In the genomic region with DNA sequence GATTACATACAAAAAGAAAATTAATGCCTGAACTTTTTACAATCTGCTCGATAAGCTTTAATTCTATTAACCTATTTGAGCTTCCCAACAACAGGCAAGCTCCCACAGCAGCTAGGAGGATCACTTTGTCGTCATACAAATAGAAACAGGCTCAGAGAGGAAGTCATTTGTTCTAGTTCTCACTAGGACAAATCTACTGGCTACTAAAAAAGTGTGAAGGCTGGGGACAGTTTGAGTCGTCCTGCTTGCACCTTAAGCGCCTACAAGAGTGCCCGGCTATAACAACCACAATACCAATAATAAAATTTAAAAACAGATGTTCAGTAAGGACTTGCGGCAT, we compare ENCODE assay signal across 8 cellular contexts. TPM values are rescaled to one million over a fixed set of nuclear protein-coding genes. Genes with fewer than 3 reads are reported as not detected.
DNase-seq lines count a peak whose midpoint lies in the region; ATAC-seq, FAIRE-seq and TF ChIP-seq lines count a peak whose summit lies in the region.

No MANE protein-coding gene starts in this region.

- H2BK120ac ChIP-seq in H1 (replicated peaks; ENCODE audit: low read depth, low read length), result no peak overlapping the region

- H2AFZ ChIP-seq in PC-3 (ENCODE audit: low read length) (peak overlapping the region; percentile 91), H1 (ENCODE audit: low read length) (0 out of 2 replicates have a peak overlapping the region, but pooled peaks have one; percentile 4)

- TF ChIP-seq EP300 in H1 (IDR thresholded peaks at IDR 0.05; ENCODE audit: borderline replicate concordance in 1 of 2, low read depth in 2 of 2, low read length in 2 of 2), result no peak

- H2BK15ac ChIP-seq in H1 (ENCODE audit: low read length), result no peak overlapping the region

- H3K23ac ChIP-seq in H1 (ENCODE audit: insufficient read length), result no peak overlapping the region

- H2AK5ac ChIP-seq in H1 (ENCODE audit: low read depth, low read length), result no peak overlapping the region

- H3K79me1 ChIP-seq in H1 (ENCODE audit: low read depth, low read length), result peaks cover 9% of the 10 kb centered on the region; the same call in 1 of the 2 replicates

- POLR2A ChIA-PET in PC-3 (lab: Charles Lee; ENCODE audit: unreplicated experiment), result interaction anchor here (0.6 to 1.0 kb wide), 4 partner anchors 55 to 183 kb away, joined by 4 to 14 read pairs (median 4); a partner anchor contains a TSS
- POLR2A ChIA-PET in H1 (lab: Charles Lee; ENCODE audit: partially characterized antibody), result interaction anchor here (0.6 to 6.7 kb wide), 23 partner anchors 10 to 293 kb away, joined by 3 to 81 read pairs (median 5); a partner anchor contains a TSS

- peaks cover 19% of the 10 kb centered on the region for H3K36me3 Mint-ChIP-seq in nephron (ENCODE audit: low read depth)

- peak; percentile 3 for ATAC-seq in GM21825 (IDR thresholded peaks at IDR 0.05; ENCODE audit: unreplicated experiment)
- ATAC-seq in PC-3, result peak; percentile 1
- no peak for ATAC-seq in HG03442 (IDR thresholded peaks at IDR 0.05; ENCODE audit: unreplicated experiment)

- TSS peak; percentile 98 for BruUV-seq in PC-3 (replicated peaks; lab: Mats Ljungman, UMichigan)

- no peak for TF ChIP-seq RAD21 in H1 (IDR thresholded peaks at IDR 0.05 in 1 of 2, conservative IDR thresholded peaks at IDR 0.05 in 1 of 2; ENCODE audit: low read depth in 2 of 2, low read length in 2 of 2)

- no peaks in the 10 kb centered on the region for H3K9me2 ChIP-seq in PC-3 (replicated peaks; ENCODE audit: low read length)

- H3K14ac ChIP-seq in H1 (ENCODE audit: insufficient read length), result no peak overlapping the region

- peak overlapping the region; percentile 99 to 100 (median 99) for H3K27ac Mint-ChIP-seq in nephron

- H3K18ac ChIP-seq in H1 (ENCODE audit: extremely low read depth, low read length), result peak overlapping the region; percentile 57; the same call in 1 of the 2 replicates

- CTCF ChIA-PET in PC-3 (lab: Charles Lee), result no interaction called here
- CTCF ChIA-PET in H1 (lab: Charles Lee; ENCODE audit: partially characterized antibody), result interaction anchor here (0.8 to 2.9 kb wide), 6 partner anchors 16 to 74 kb away, joined by 3 to 21 read pairs (median 6); no protein-coding TSS in a partner anchor

- no peaks in the 10 kb centered on the region for H3K9me3 Mint-ChIP-seq in nephron

- no peak overlapping the region for H3K4ac ChIP-seq in H1 (replicated peaks; ENCODE audit: insufficient read length, low read depth, low read length)

- H3K27ac ChIP-seq in PC-3 (ENCODE audit: low read length), result peak overlapping the region; percentile 79
- H3K27ac ChIP-seq in H1 (ENCODE audit: low read depth, low read length), result peak overlapping the region; percentile 76

- H3K9ac ChIP-seq in PC-3 (ENCODE audit: low read length), result peak overlapping the region; percentile 73
- H3K9ac ChIP-seq in H1 (replicated peaks in 1 of 4; ENCODE audit: extremely low read depth in 1 of 4, low read depth in 3 of 4, low read length in 3 of 4), result peak overlapping the region; percentile 54 to 76 (median 61)

- peaks cover 36% of the 10 kb centered on the region for H3K79me2 ChIP-seq in PC-3 (ENCODE audit: low read length)
- H3K79me2 ChIP-seq in H1 (ENCODE audit: control insufficient read depth in 1 of 2, insufficient read depth in 2 of 2, low read length in 2 of 2), result peaks cover 0 to 34% of the 10 kb centered on the region in 2 experiments; a peak in 3 of 4 replicates

- H3K56ac ChIP-seq in H1 (replicated peaks; ENCODE audit: insufficient read length, low read depth, low read length), result no peak overlapping the region

- H4K8ac ChIP-seq in H1 (ENCODE audit: extremely low read depth, insufficient read depth, low read length), result no peak overlapping the region

- TF ChIP-seq CTCF in PC-3 (conservative IDR thresholded peaks at IDR 0.05; ENCODE audit: low read depth, low read length), result no peak
- TF ChIP-seq CTCF in H1 (IDR thresholded peaks at IDR 0.05; ENCODE audit: control extremely low read depth in 1 of 3, insufficient read depth in 1 of 3, low read depth in 1 of 3, low read length in 3 of 3), result no peak
- no peak for TF ChIP-seq CTCF in nephron (IDR thresholded peaks at IDR 0.05; ENCODE audit: unreplicated experiment in 3 of 3)

- no peak overlapping the region for H2BK12ac ChIP-seq in H1 (ENCODE audit: low read depth, low read length)

- peak overlapping the region; percentile 80 for H3K4me2 ChIP-seq in PC-3 (ENCODE audit: low read length)
- peak overlapping the region; percentile 78 to 98 for H3K4me2 ChIP-seq in H1 (ENCODE audit: insufficient read depth in 1 of 2, low read depth in 2 of 2, low read length in 2 of 2)

- peak overlapping the region; percentile 97 to 99 (median 98) for H3K4me3 Mint-ChIP-seq in nephron

- no peaks in the 10 kb centered on the region for H3K27me3 ChIP-seq in PC-3 (ENCODE audit: low read length)
- H3K27me3 ChIP-seq in H1 (replicated peaks in 1 of 4; ENCODE audit: control insufficient read depth in 3 of 4, extremely low read depth in 1 of 4, insufficient read depth in 3 of 4, low read length in 3 of 4), result no peaks in the 10 kb centered on the region

- no peak for TF ChIP-seq POLR2A in H1 (IDR thresholded peaks at IDR 0.05; ENCODE audit: control extremely low read depth in 1 of 2, low read depth in 2 of 2, low read length in 2 of 2)

- H3K4me1 Mint-ChIP-seq in nephron, result peaks cover 40% of the 10 kb centered on the region

- no peaks in the 10 kb centered on the region for H4K20me1 ChIP-seq in PC-3 (ENCODE audit: low read length)
- H4K20me1 ChIP-seq in H1 (replicated peaks in 1 of 2; ENCODE audit: control insufficient read depth in 1 of 2, insufficient read depth in 2 of 2, low read length in 2 of 2), result peaks cover 0 to 3% of the 10 kb centered on the region in 2 experiments

- H2BK20ac ChIP-seq in H1 (ENCODE audit: low read length), result no peak overlapping the region

- H3K4me3 ChIP-seq in PC-3 (ENCODE audit: low read length), result peak overlapping the region; percentile 86
- H3K4me3 ChIP-seq in H1 (ENCODE audit: extremely low read depth in 1 of 4, insufficient read depth in 2 of 4, low read depth in 3 of 4, low read length in 4 of 4), result peak overlapping the region; percentile 61 to 82 (median 75)

- H3F3A ChIP-seq in PC-3 (ENCODE audit: low read length, unreplicated experiment), result no peaks in the 10 kb centered on the region

- H4K5ac ChIP-seq in H1 (ENCODE audit: insufficient read length, low read depth, low read length), result no peak overlapping the region

- peaks cover 8% of the 10 kb centered on the region for H3K23me2 ChIP-seq in H1 (ENCODE audit: low read depth, low read length)

- peaks cover 12% of the 10 kb centered on the region; the same call in 1 of the 2 replicates for H3K4me1 ChIP-seq in PC-3 (ENCODE audit: insufficient read depth, low read length)
- peaks cover 0 to 10% (median 3%) of the 10 kb centered on the region in 4 experiments; a peak in 4 of 7 replicates for H3K4me1 ChIP-seq in H1 (replicated peaks in 1 of 4; ENCODE audit: control insufficient read depth in 3 of 4, insufficient read depth in 4 of 4, low read length in 3 of 4)

- H4K91ac ChIP-seq in H1 (replicated peaks; ENCODE audit: insufficient read length, low read length), result peak overlapping the region; percentile 15

- 9% methylated on average over 6 of the region's 6 CpGs; no CpG with 5 or more reads in 1 of the 2 experiments for WGBS in H1 (ENCODE audit: extremely low coverage in 1 of 2, insufficient coverage in 1 of 2, insufficient read length in 1 of 2, insufficient replicate concordance in 2 of 2, low coverage in 1 of 2, low lambda C conversion rate in 2 of 2, missing lambda C conversion rate in 1 of 2), 2 experiments

- FAIRE-seq in H1 (lab: Jason Lieb, UNC), result no peak

- H3K9me3 ChIP-seq in PC-3 (ENCODE audit: low read length), result no peaks in the 10 kb centered on the region
- H3K9me3 ChIP-seq in H1 (ENCODE audit: insufficient read depth in 2 of 2, low read depth in 1 of 2, low read length in 1 of 2), result no peaks in the 10 kb centered on the region

- intact Hi-C loops in PC-3 (cut with micrococcal nuclease), result no loop called here

- peak overlapping the region; percentile 27; the same call in 1 of the 2 replicates for H2BK5ac ChIP-seq in H1 (ENCODE audit: low read depth, low read length)

- peaks cover 2% of the 10 kb centered on the region for H3K27me3 Mint-ChIP-seq in nephron (ENCODE audit: low read depth)

- DNase-seq in CD1c-positive myeloid dendritic cell (ENCODE audit: extremely low spot score), result peak; percentile 74
- peak; percentile 10 for DNase-seq in PC-3
- DNase-seq in H1 (ENCODE audit: low read depth in 1 of 2, low spot score in 2 of 2), result no peak
- no peak for DNase-seq in activated CD4-positive, CD25-positive, alpha-beta regulatory T cell treated with anti-CD3 and anti-CD28 coated beads, Interleukin-2, amount 50 U/mL, for 72 hours
- no peak for DNase-seq in DMS114 treated with DMSO at 0.1 percent for 48 hours (lab: John Stamatoyannopoulos, UW; ENCODE audit: unreplicated experiment)

- no peaks in the 10 kb centered on the region for H3K36me3 ChIP-seq in PC-3 (ENCODE audit: low read depth, low read length)
- peaks cover 0 to 9% (median 1%) of the 10 kb centered on the region in 4 experiments; a peak in 3 of 8 replicates for H3K36me3 ChIP-seq in H1 (ENCODE audit: control insufficient read depth in 2 of 4, insufficient read depth in 4 of 4, low read length in 3 of 4)

RNA-seq across cellular contexts. Expression of a gene that starts 0.6 kb away (rescaled TPM):
- 37.5 and 42.2 TPM in 2 replicates for total RNA-seq in PC-3 (2014; rRNA removed)
- total RNA-seq in H1 (2021; fragmentation: NEBNext Ultra II Directional; extraction: Animal tissue kit (Norgen Biotek cat#: 25700)), result 64.5 and 67.9 TPM in 2 replicates
- 49.6 and 64.1 TPM in 2 replicates for polyA plus RNA-seq in H1 (2011; rRNA removed)
- 60.8 TPM for polyA plus RNA-seq in H1 (2011; cell fraction: cytosol; rRNA removed)
- 51.3 TPM for polyA plus RNA-seq in H1 (2011; cell fraction: nucleus; rRNA removed)
- 61.8 to 73.0 TPM (median 65.9 TPM) in 4 replicates for polyA plus RNA-seq in H1 (2012, experiment 1 of 2)
- 69.9 TPM for polyA plus RNA-seq in H1 (2012, experiment 2 of 2)
- 65.9 TPM for polyA plus RNA-seq in H1 (2013, experiment 1 of 2)
- 80.1 TPM for polyA plus RNA-seq in H1 (2013, experiment 2 of 2)
- polyA minus RNA-seq in H1 (2011; rRNA and poly(A)+ RNA removed), result 26.1 and 34.2 TPM in 2 replicates
- 27.1 TPM for polyA minus RNA-seq in H1 (2011; cell fraction: cytosol; rRNA and poly(A)+ RNA removed)
- 16.9 TPM for polyA minus RNA-seq in H1 (2011; cell fraction: nucleus; rRNA and poly(A)+ RNA removed)

RNA-seq across cellular contexts. Expression of a gene that starts 12.9 kb away (rescaled TPM):
- total RNA-seq in PC-3 (2014; rRNA removed), result not detected in 2 replicates
- not detected in 2 replicates for total RNA-seq in H1 (2021; fragmentation: NEBNext Ultra II Directional; extraction: Animal tissue kit (Norgen Biotek cat#: 25700))
- not detected in 2 replicates for polyA plus RNA-seq in H1 (2011; rRNA removed)
- polyA plus RNA-seq in H1 (2011; cell fraction: cytosol; rRNA removed), result not detected
- polyA plus RNA-seq in H1 (2011; cell fraction: nucleus; rRNA removed), result not detected
- not detected in 4 replicates for polyA plus RNA-seq in H1 (2012, experiment 1 of 2)
- polyA plus RNA-seq in H1 (2012, experiment 2 of 2), result not detected
- polyA plus RNA-seq in H1 (2013, experiment 1 of 2), result not detected
- not detected for polyA plus RNA-seq in H1 (2013, experiment 2 of 2)
- not detected in 2 replicates for polyA minus RNA-seq in H1 (2011; rRNA and poly(A)+ RNA removed)
- not detected for polyA minus RNA-seq in H1 (2011; cell fraction: cytosol; rRNA and poly(A)+ RNA removed)
- polyA minus RNA-seq in H1 (2011; cell fraction: nucleus; rRNA and poly(A)+ RNA removed), result not detected

RNA-seq across cellular contexts. Expression of a gene that starts 31.8 kb away (rescaled TPM):
- total RNA-seq in PC-3 (2014; rRNA removed), result 0.47 and 1.2 TPM in 2 replicates
- 1.8 TPM in 2 replicates for total RNA-seq in H1 (2021; fragmentation: NEBNext Ultra II Directional; extraction: Animal tissue kit (Norgen Biotek cat#: 25700))
- polyA plus RNA-seq in H1 (2011; rRNA removed), result 3.4 and 4.3 TPM in 2 replicates
- polyA plus RNA-seq in H1 (2011; cell fraction: cytosol; rRNA removed), result 3.4 TPM
- 4.2 TPM for polyA plus RNA-seq in H1 (2011; cell fraction: nucleus; rRNA removed)
- 1.0 to 3.1 TPM (median 2.3 TPM) in 4 replicates for polyA plus RNA-seq in H1 (2012, experiment 1 of 2)
- 2.0 TPM for polyA plus RNA-seq in H1 (2012, experiment 2 of 2)
- 1.3 TPM for polyA plus RNA-seq in H1 (2013, experiment 1 of 2)
- polyA plus RNA-seq in H1 (2013, experiment 2 of 2), result 0.85 TPM
- polyA minus RNA-seq in H1 (2011; rRNA and poly(A)+ RNA removed), result 1.0 and 1.6 TPM in 2 replicates
- 1.1 TPM for polyA minus RNA-seq in H1 (2011; cell fraction: cytosol; rRNA and poly(A)+ RNA removed)
- polyA minus RNA-seq in H1 (2011; cell fraction: nucleus; rRNA and poly(A)+ RNA removed), result 1.2 TPM

RNA-seq across cellular contexts. Expression of a gene that starts 49.3 kb away (rescaled TPM):
- 87.6 and 99.5 TPM in 2 replicates for total RNA-seq in PC-3 (2014; rRNA removed)
- total RNA-seq in H1 (2021; fragmentation: NEBNext Ultra II Directional; extraction: Animal tissue kit (Norgen Biotek cat#: 25700)), result 112 and 117 TPM in 2 replicates
- polyA plus RNA-seq in H1 (2011; rRNA removed), result 29.3 and 31.0 TPM in 2 replicates
- polyA plus RNA-seq in H1 (2011; cell fraction: cytosol; rRNA removed), result 37.7 TPM
- 25.4 TPM for polyA plus RNA-seq in H1 (2011; cell fraction: nucleus; rRNA removed)
- polyA plus RNA-seq in H1 (2012, experiment 1 of 2), result 71.5 to 104 TPM (median 83.2 TPM) in 4 replicates
- polyA plus RNA-seq in H1 (2012, experiment 2 of 2), result 23.5 TPM
- polyA plus RNA-seq in H1 (2013, experiment 1 of 2), result 74.0 TPM
- polyA plus RNA-seq in H1 (2013, experiment 2 of 2), result 70.7 TPM
- polyA minus RNA-seq in H1 (2011; rRNA and poly(A)+ RNA removed), result 51.0 and 54.5 TPM in 2 replicates
- 33.8 TPM for polyA minus RNA-seq in H1 (2011; cell fraction: cytosol; rRNA and poly(A)+ RNA removed)
- 60.4 TPM for polyA minus RNA-seq in H1 (2011; cell fraction: nucleus; rRNA and poly(A)+ RNA removed)

RNA-seq across cellular contexts. Expression of a gene that starts 50.3 kb away (rescaled TPM):
- 35.9 and 40.8 TPM in 2 replicates for total RNA-seq in PC-3 (2014; rRNA removed)
- 11.7 and 12.5 TPM in 2 replicates for total RNA-seq in H1 (2021; fragmentation: NEBNext Ultra II Directional; extraction: Animal tissue kit (Norgen Biotek cat#: 25700))
- 6.4 and 11.6 TPM in 2 replicates for polyA plus RNA-seq in H1 (2011; rRNA removed)
- 9.2 TPM for polyA plus RNA-seq in H1 (2011; cell fraction: cytosol; rRNA removed)
- 29.3 TPM for polyA plus RNA-seq in H1 (2011; cell fraction: nucleus; rRNA removed)
- 8.5 to 13.3 TPM (median 13.1 TPM) in 4 replicates for polyA plus RNA-seq in H1 (2012, experiment 1 of 2)
- polyA plus RNA-seq in H1 (2012, experiment 2 of 2), result 13.0 TPM
- 5.4 TPM for polyA plus RNA-seq in H1 (2013, experiment 1 of 2)
- polyA plus RNA-seq in H1 (2013, experiment 2 of 2), result 4.6 TPM
- 7.5 and 10.5 TPM in 2 replicates for polyA minus RNA-seq in H1 (2011; rRNA and poly(A)+ RNA removed)
- 9.2 TPM for polyA minus RNA-seq in H1 (2011; cell fraction: cytosol; rRNA and poly(A)+ RNA removed)
- 7.4 TPM for polyA minus RNA-seq in H1 (2011; cell fraction: nucleus; rRNA and poly(A)+ RNA removed)

Comparison
In these comparisons a context has a peak if more than half of its experiments do, and no peak if none do; other contexts are left out.
1. DNase-seq: peak in CD1c-positive myeloid dendritic cell (single experiment) and PC-3 (single experiment); none in H1 (0 of 2), activated CD4-positive, CD25-positive, alpha-beta regulatory T cell treated with anti-CD3 and anti-CD28 coated beads, Interleukin-2, amount 50 U/mL, for 72 hours (single experiment) and DMS114 treated with DMSO at 0.1 percent for 48 hours (single experiment).